In the genomic region with DNA sequence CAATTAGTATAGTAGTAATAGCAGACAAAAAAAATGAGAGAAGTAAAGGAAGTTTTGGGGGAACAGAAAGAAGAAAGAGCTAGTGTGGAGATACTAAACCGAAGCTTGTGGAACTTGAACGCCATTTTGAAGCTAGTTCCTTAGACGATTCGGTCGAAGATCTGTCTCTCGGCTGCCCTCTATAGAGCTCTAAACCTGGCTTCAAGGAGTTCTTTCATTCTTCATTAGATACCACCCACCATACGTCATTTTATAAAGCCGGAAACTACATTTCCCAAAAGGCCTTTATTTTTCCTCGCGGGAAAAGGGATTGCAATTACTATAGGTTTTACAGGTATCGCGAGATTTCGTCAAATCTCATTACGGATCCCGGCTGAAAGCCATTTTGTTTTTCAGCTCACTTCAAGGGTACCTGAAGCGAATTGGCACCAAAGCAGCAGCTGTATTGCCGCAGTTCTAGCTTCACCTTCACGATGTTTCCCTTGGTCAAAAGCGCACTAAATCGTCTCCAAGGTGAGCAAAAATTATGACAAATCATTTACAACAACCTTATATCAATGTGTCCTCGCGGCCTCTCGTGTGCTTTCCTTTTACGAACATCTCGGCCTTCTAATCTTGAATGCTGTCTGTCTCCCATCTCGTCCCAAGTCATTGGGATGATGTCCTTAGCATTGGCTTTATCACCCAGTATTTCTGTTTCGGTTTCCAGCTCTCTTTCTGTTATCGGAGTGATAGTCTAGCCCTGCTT, we compare ENCODE assay signal across 8 cellular contexts. TPM values are rescaled to one million over a fixed set of nuclear protein-coding genes. Genes with fewer than 3 reads are reported as not detected.
DNase-seq lines count a peak whose midpoint lies in the region; ATAC-seq and TF ChIP-seq lines count a peak whose summit lies in the region.

Gene COX7B, plus strand, starts transcription at position 388 of the 748 bp plus-strand sequence. Its CDS starts 86 bp downstream, at position 474.

- WGBS in heart left ventricle, 4 donors = 0 to 48% (median 22%) methylated on average over 28 of the region's 28 CpGs
- WGBS in aorta, 2 donors = 0 to 35% methylated on average over 28 of the region's 28 CpGs

- intact Hi-C loops in heart left ventricle (cut with DNase I) = loop anchor here in 6 of 10 donors (5.0 to 10.0 kb wide), 4 partner anchors 114 to 454 kb away; partner anchors contain the start of genes ATRX (in 4 of the 6), PGK1 (in 2 of the 6) and FGF16 (in 1 of the 6)
- intact Hi-C loops in aorta (cut with DNase I) = loop anchor here in 1 of 2 donors (5.0 kb wide), 1 partner anchor 882 kb away; no protein-coding TSS in a partner anchor

- H3K4me1 ChIP-seq in heart left ventricle (peaks cover 0 to 23% (median 3%) of the 10 kb centered on the region in 12 donors), parathyroid adenoma (no peaks in the 10 kb centered on the region), aorta (ENCODE audit: control insufficient read depth in 1 of 2, insufficient read depth in 2 of 2, low read length in 2 of 2) (no peaks in the 10 kb centered on the region)

- H3K27ac ChIP-seq in heart left ventricle (peak within 1 kb of the TSS; percentile 79 to 94 (median 88)), parathyroid adenoma (peak within 1 kb of the TSS; percentile 99), aorta (ENCODE audit: low read depth in 1 of 2, low read length in 2 of 2) (peak within 1 kb of the TSS; percentile 25 to 74)

- H2AFZ ChIP-seq in parathyroid adenoma = peak within 1 kb of the TSS; percentile 86

- H3K36me3 ChIP-seq in heart left ventricle (peaks cover 0 to 29% (median 22%) of the 10 kb centered on the region in 9 donors), parathyroid adenoma (ENCODE audit: control insufficient read depth, insufficient read depth, low read length) (no peaks in the 10 kb centered on the region), aorta (ENCODE audit: control insufficient read depth in 1 of 2, insufficient read depth in 2 of 2, low read length in 1 of 2) (no peaks in the 10 kb centered on the region)

- TF ChIP-seq POLR2A in heart left ventricle (IDR thresholded peaks at IDR 0.05) = peak; percentile 56 to 75

- H3K9me3 ChIP-seq in heart left ventricle (no peaks in the 10 kb centered on the region), parathyroid adenoma (ENCODE audit: control insufficient read depth, low read length) (no peaks in the 10 kb centered on the region), aorta (ENCODE audit: control insufficient read depth, low read length) (no peaks in the 10 kb centered on the region)

- H3K27me3 ChIP-seq in heart left ventricle (no peaks in the 10 kb centered on the region), parathyroid adenoma (ENCODE audit: control insufficient read depth, insufficient read depth, low read length) (no peaks in the 10 kb centered on the region), aorta (ENCODE audit: control insufficient read depth in 1 of 2, insufficient read depth in 2 of 2, low read length in 1 of 2) (no peaks in the 10 kb centered on the region)

- TF ChIP-seq CTCF in GM13976 (IDR thresholded peaks at IDR 0.05; ENCODE audit: borderline replicate concordance, control extremely low read depth, extremely low read depth, insufficient read depth, missing control alignments) (peak; percentile 17), heart left ventricle (IDR thresholded peaks at IDR 0.05) (peak in 10 of 12 donors; percentile 5 to 64 (median 36)), parathyroid adenoma (IDR thresholded peaks at IDR 0.05) (peak; percentile 33)

- peak within 1 kb of the TSS; percentile 72 for H3K9ac ChIP-seq in parathyroid adenoma

- peak within 1 kb of the TSS; percentile 65 for H3K4me2 ChIP-seq in parathyroid adenoma (ENCODE audit: low read length)

- DNase-seq in GM13976 (ENCODE audit: low spot score) = peak; percentile 68
- peak; percentile 88 to 98 (median 97) for DNase-seq in NCI-H1417 (lab: John Stamatoyannopoulos, UW)
- peak; percentile 62 to 89 for DNase-seq in SW 1271 (lab: John Stamatoyannopoulos, UW)
- DNase-seq in amniotic stem cell (lab: John Stamatoyannopoulos, UW) = peak; percentile 93
- DNase-seq in heart left ventricle = peak in 4 of 5 donors; percentile 49 to 74 (median 62)
- DNase-seq in aorta = peak in 1 of 2 donors; percentile 53

- H3K79me2 ChIP-seq in parathyroid adenoma = peaks cover 12% of the 10 kb centered on the region

- ATAC-seq in HG02840 (IDR thresholded peaks at IDR 0.05; ENCODE audit: low FRiP score, unreplicated experiment) (peak; percentile 66), heart left ventricle (peak; percentile 73 to 81 (median 78)), aorta (ENCODE audit: low FRiP score) (peak; percentile 89)

- H3K4me3 ChIP-seq in heart left ventricle (peak within 1 kb of the TSS; percentile 41 to 86 (median 64)), parathyroid adenoma (ENCODE audit: low read depth, low read length) (peak within 1 kb of the TSS; percentile 94), aorta (ENCODE audit: low read length in 2 of 2) (peak within 1 kb of the TSS; percentile 71 to 77)

- in situ Hi-C loops in GM13976 (cut with MboI; ENCODE audit: low sequenced_read_pairs, unreplicated experiment) = no loop called here

RNA-seq across cellular contexts. Expression of gene COX7B, which starts in this region (rescaled TPM):
- total RNA-seq in heart left ventricle (1,000 to 10,000 TPM in 8 of 9 donors, 100 to 1,000 TPM in 1; 815 to 2,958 (median 1,377) TPM), aorta (100 to 1,000 TPM; 127 to 163 TPM)
- polyA plus RNA-seq in heart left ventricle (1,000 to 10,000 TPM; 2,480 to 8,827 TPM), aorta (100 to 1,000 TPM; 348 to 784 TPM)

Comparison
In these comparisons a context has a peak if more than half of its experiments do, and no peak if none do; other contexts are left out.
1. RNA of gene COX7B (total RNA-seq): 815 to 2,958 TPM in heart left ventricle; 127 to 163 TPM in aorta; every median in the first group is over 4 times any median in the second.
2. Peak in every context shown above with its lines, with median percentiles within 50 percentile points of each other: CTCF ChIP-seq, ATAC-seq, H3K27ac ChIP-seq and H3K4me3 ChIP-seq.